Comparison of ENCODE assay signal across 2 cellular contexts in the genomic region with DNA sequence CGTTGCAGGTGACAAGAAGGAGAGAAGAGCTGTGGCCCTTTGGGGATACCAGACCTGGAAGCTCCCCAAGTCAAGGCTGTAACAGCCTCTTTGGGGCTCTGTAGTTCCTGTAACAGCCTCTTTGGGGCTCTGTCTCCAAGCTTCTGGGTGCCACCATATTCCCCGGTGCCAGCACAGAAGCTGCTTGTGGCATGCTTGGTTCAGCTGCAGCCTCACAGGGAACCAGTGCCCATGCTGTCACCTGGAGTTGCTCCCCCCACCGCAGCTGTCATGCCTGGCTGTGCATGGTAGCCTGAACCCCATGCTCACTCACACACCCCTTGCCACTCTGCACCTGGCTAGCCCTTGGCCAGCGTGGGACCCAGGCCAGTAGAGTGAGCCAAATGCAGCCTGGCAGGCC.
TF ChIP-seq lines count a peak whose summit lies in the region.

No MANE protein-coding gene starts in this region.

TF ChIP-seq in GM23338, 12 proteins besides CTCF, POLR2A, EP300 and RAD21:
- TF ChIP-seq CREB1 (CRISPR knock-in tag; IDR thresholded peaks at IDR 0.05; ENCODE audit: low read depth) (no peak), ZNF331 (CRISPR knock-in tag; IDR thresholded peaks at IDR 0.05; ENCODE audit: low read depth) (no peak)
TF ChIP-seq in GM23338: peak in this region for 0.

TF ChIP-seq in K562, 482 proteins besides CTCF, POLR2A, EP300 and RAD21:
- TF ChIP-seq, protein P1, sequence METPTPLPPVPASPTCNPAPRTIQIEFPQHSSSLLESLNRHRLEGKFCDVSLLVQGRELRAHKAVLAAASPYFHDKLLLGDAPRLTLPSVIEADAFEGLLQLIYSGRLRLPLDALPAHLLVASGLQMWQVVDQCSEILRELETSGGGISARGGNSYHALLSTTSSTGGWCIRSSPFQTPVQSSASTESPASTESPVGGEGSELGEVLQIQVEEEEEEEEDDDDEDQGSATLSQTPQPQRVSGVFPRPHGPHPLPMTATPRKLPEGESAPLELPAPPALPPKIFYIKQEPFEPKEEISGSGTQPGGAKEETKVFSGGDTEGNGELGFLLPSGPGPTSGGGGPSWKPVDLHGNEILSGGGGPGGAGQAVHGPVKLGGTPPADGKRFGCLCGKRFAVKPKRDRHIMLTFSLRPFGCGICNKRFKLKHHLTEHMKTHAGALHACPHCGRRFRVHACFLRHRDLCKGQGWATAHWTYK (CRISPR knock-in tag; IDR thresholded peaks at IDR 0.05): no peak
- TF ChIP-seq TGIF2 (CRISPR knock-in tag; IDR thresholded peaks at IDR 0.05) (no peak), L3MBTL2 (IDR thresholded peaks at IDR 0.05) (no peak), RBM34 (IDR thresholded peaks at IDR 0.05; ENCODE audit: borderline replicate concordance, insufficient read depth, low read length) (no peak), KLF1 (tag; IDR thresholded peaks at IDR 0.05) (no peak), BRF2 (IDR thresholded peaks at IDR 0.05; ENCODE audit: borderline replicate concordance, insufficient read depth, insufficient read length) (no peak), NFATC3 (IDR thresholded peaks at IDR 0.05) (no peak), FOXA3 (CRISPR knock-in tag; conservative IDR thresholded peaks at IDR 0.05 in 1 of 2, IDR thresholded peaks at IDR 0.05 in 1 of 2) (no peak), ZNF280B (CRISPR knock-in tag; IDR thresholded peaks at IDR 0.05) (no peak), ZNF347 (CRISPR knock-in tag; IDR thresholded peaks at IDR 0.05; ENCODE audit: low read depth) (no peak), ESRRB (CRISPR knock-in tag; IDR thresholded peaks at IDR 0.05; ENCODE audit: borderline replicate concordance) (no peak), HDAC1 (IDR thresholded peaks at IDR 0.05) (no peak), FOXK2 (conservative IDR thresholded peaks at IDR 0.05 in 1 of 2, IDR thresholded peaks at IDR 0.05 in 1 of 2; ENCODE audit: low read depth in 2 of 2) (no peak), MTA1 (IDR thresholded peaks at IDR 0.05; ENCODE audit: borderline replicate concordance) (no peak), SRSF3 (IDR thresholded peaks at IDR 0.05; ENCODE audit: insufficient read depth, low read length) (no peak), MGA (IDR thresholded peaks at IDR 0.05) (no peak)
- TF ChIP-seq, protein P2, sequence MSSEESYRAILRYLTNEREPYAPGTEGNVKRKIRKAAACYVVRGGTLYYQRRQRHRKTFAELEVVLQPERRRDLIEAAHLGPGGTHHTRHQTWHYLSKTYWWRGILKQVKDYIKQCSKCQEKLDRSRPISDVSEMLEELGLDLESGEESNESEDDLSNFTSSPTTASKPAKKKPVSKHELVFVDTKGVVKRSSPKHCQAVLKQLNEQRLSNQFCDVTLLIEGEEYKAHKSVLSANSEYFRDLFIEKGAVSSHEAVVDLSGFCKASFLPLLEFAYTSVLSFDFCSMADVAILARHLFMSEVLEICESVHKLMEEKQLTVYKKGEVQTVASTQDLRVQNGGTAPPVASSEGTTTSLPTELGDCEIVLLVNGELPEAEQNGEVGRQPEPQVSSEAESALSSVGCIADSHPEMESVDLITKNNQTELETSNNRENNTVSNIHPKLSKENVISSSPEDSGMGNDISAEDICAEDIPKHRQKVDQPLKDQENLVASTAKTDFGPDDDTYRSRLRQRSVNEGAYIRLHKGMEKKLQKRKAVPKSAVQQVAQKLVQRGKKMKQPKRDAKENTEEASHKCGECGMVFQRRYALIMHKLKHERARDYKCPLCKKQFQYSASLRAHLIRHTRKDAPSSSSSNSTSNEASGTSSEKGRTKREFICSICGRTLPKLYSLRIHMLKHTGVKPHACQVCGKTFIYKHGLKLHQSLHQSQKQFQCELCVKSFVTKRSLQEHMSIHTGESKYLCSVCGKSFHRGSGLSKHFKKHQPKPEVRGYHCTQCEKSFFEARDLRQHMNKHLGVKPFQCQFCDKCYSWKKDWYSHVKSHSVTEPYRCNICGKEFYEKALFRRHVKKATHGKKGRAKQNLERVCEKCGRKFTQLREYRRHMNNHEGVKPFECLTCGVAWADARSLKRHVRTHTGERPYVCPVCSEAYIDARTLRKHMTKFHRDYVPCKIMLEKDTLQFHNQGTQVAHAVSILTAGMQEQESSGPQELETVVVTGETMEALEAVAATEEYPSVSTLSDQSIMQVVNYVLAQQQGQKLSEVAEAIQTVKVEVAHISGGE (CRISPR knock-in tag; IDR thresholded peaks at IDR 0.05): no peak
- TF ChIP-seq, protein P3, sequence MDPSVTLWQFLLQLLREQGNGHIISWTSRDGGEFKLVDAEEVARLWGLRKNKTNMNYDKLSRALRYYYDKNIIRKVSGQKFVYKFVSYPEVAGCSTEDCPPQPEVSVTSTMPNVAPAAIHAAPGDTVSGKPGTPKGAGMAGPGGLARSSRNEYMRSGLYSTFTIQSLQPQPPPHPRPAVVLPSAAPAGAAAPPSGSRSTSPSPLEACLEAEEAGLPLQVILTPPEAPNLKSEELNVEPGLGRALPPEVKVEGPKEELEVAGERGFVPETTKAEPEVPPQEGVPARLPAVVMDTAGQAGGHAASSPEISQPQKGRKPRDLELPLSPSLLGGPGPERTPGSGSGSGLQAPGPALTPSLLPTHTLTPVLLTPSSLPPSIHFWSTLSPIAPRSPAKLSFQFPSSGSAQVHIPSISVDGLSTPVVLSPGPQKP (CRISPR knock-in tag; IDR thresholded peaks at IDR 0.05): no peak
- TF ChIP-seq, protein P4, sequence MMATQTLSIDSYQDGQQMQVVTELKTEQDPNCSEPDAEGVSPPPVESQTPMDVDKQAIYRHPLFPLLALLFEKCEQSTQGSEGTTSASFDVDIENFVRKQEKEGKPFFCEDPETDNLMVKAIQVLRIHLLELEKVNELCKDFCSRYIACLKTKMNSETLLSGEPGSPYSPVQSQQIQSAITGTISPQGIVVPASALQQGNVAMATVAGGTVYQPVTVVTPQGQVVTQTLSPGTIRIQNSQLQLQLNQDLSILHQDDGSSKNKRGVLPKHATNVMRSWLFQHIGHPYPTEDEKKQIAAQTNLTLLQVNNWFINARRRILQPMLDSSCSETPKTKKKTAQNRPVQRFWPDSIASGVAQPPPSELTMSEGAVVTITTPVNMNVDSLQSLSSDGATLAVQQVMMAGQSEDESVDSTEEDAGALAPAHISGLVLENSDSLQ (IDR thresholded peaks at IDR 0.05): no peak
